Comparison of ENCODE assay signal across 26 cellular contexts in the genomic region with DNA sequence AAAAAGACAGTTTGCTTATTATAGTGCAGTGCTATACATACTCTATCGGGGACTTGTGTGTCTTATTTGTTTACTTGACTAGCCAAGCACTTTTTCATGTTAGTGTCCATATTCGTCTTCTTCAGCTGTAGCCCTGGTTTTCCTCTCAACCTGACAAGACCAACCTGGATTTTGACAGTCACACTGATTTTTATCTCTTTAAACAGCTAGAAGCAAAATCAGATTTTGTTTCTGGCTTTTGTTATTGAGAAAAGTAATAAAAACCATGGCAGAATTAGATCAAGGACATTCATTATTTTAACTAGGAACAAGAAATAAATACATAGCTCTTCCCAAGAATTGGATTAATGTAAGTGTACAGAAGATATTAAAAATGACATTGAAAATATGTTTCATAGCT.
"Had no signal": no experiment of that assay in that cellular context is flagged by ENCODE, and none has a peak within 500 bp of the region (broad histone marks: within the 10 kb centered on the region; RNA-seq: fewer than 3 reads in every experiment).

No MANE protein-coding gene starts in this region.

- H3K27me3 Mint-ChIP-seq: activated CD4-positive, alpha-beta T cell treated with anti-CD3 and anti-CD28 coated beads, Interleukin-2, amount 10 ng/mL, durations not matched to agents 7 days and 5 days; activated naive CD8-positive, alpha-beta T cell treated with anti-CD3 and anti-CD28 coated beads for 36 hours had no signal

- ATAC-seq: activated T-cell treated with anti-CD3 and anti-CD28 coated beads, Interleukin-2, amount 50 U/mL, for 4 hours; K562; T-helper 17 cell had no signal

- H3K4me3 Mint-ChIP-seq: activated B cell treated with CpG ODN at 0.5 μM for 24 hours; activated CD4-positive, alpha-beta memory T cell treated with anti-CD3 and anti-CD28 coated beads for 36 hours; activated CD4-positive, alpha-beta T cell treated with anti-CD3 and anti-CD28 coated beads, Interleukin-2, amount 10 ng/mL, durations not matched to agents 7 days and 5 days; activated naive CD4-positive, alpha-beta T cell treated with anti-CD3 and anti-CD28 coated beads, Interleukin-2, amount 10 ng/mL, durations not matched to agents 7 days and 5 days; activated naive CD8-positive, alpha-beta T cell treated with anti-CD3 and anti-CD28 coated beads for 36 hours; activated T-cell treated with anti-CD3 and anti-CD28 coated beads, Interleukin-2, amount 50 U/mL, for 4 hours; T-helper 17 cell had no signal

- H3K27ac ChIP-seq: brain microvascular endothelial cell, cardiac muscle cell, Peyer's patch, RWPE1, SJCRH30 had no signal

- H3K27me3 ChIP-seq: brain microvascular endothelial cell, cardiac muscle cell, Peyer's patch, SJCRH30 had no signal

- H3K36me3 Mint-ChIP-seq: activated CD4-positive, alpha-beta memory T cell treated with anti-CD3 and anti-CD28 coated beads for 36 hours; activated naive CD4-positive, alpha-beta T cell treated with anti-CD3 and anti-CD28 coated beads, Interleukin-2, amount 10 ng/mL, durations not matched to agents 7 days and 5 days; activated naive CD8-positive, alpha-beta T cell treated with anti-CD3 and anti-CD28 coated beads for 36 hours had no signal

- H3K4me1 Mint-ChIP-seq: activated B cell treated with CpG ODN at 0.5 μM for 24 hours; activated CD4-positive, alpha-beta T cell treated with anti-CD3 and anti-CD28 coated beads, Interleukin-2, amount 10 ng/mL, durations not matched to agents 7 days and 5 days; activated naive CD4-positive, alpha-beta T cell treated with anti-CD3 and anti-CD28 coated beads, Interleukin-2, amount 10 ng/mL, durations not matched to agents 7 days and 5 days; activated naive CD8-positive, alpha-beta T cell treated with anti-CD3 and anti-CD28 coated beads for 36 hours; T-helper 17 cell had no signal

- DNase-seq: activated B cell treated with CpG ODN at 0.5 μM for 24 hours; activated CD4-positive, alpha-beta memory T cell treated with anti-CD3 and anti-CD28 coated beads for 36 hours; activated CD4-positive, alpha-beta T cell treated with anti-CD3 and anti-CD28 coated beads, Interleukin-2, amount 10 ng/mL, durations not matched to agents 7 days and 5 days; activated CD8-positive, alpha-beta memory T cell treated with anti-CD3 and anti-CD28 coated beads for 24 hours; activated gamma-delta T cell treated with Interleukin-2 at 50 U/mL for 16 hours; activated naive CD4-positive, alpha-beta T cell treated with anti-CD3 and anti-CD28 coated beads, Interleukin-2, amount 10 ng/mL, durations not matched to agents 7 days and 5 days; activated naive CD8-positive, alpha-beta T cell treated with anti-CD3 and anti-CD28 coated beads for 36 hours; activated T-cell treated with anti-CD3 and anti-CD28 coated beads, Interleukin-2, amount 50 U/mL, for 4 hours; brain microvascular endothelial cell; Kasumi-1; NCI-H1105 treated with DMSO at 0.1 percent for 48 hours; NCI-H146; NCI-H187 treated with DMSO at 0.1 percent for 48 hours; NCI-H345; NCI-H510A; NCI-H526 treated with DMSO at 0.1 percent for 48 hours; NCI-H82; OCI-M1; Peyer's patch; Right ventricle myocardium superior; SJCRH30; T-helper 17 cell; T-helper 9 cell had no signal

- H3K27ac Mint-ChIP-seq: activated B cell treated with CpG ODN at 0.5 μM for 24 hours; activated CD4-positive, alpha-beta memory T cell treated with anti-CD3 and anti-CD28 coated beads for 36 hours; activated CD4-positive, alpha-beta T cell treated with anti-CD3 and anti-CD28 coated beads, Interleukin-2, amount 10 ng/mL, durations not matched to agents 7 days and 5 days; activated naive CD4-positive, alpha-beta T cell treated with anti-CD3 and anti-CD28 coated beads, Interleukin-2, amount 10 ng/mL, durations not matched to agents 7 days and 5 days; activated naive CD8-positive, alpha-beta T cell treated with anti-CD3 and anti-CD28 coated beads for 36 hours; T-helper 17 cell had no signal

- H3K36me3 ChIP-seq: brain microvascular endothelial cell, cardiac muscle cell, Peyer's patch had no signal

- H3K4me3 ChIP-seq: cardiac muscle cell, K562, Peyer's patch, SJCRH30 had no signal

- H3K9me3 Mint-ChIP-seq: activated B cell treated with CpG ODN at 0.5 μM for 24 hours; activated CD4-positive, alpha-beta memory T cell treated with anti-CD3 and anti-CD28 coated beads for 36 hours; activated CD4-positive, alpha-beta T cell treated with anti-CD3 and anti-CD28 coated beads, Interleukin-2, amount 10 ng/mL, durations not matched to agents 7 days and 5 days; activated naive CD4-positive, alpha-beta T cell treated with anti-CD3 and anti-CD28 coated beads, Interleukin-2, amount 10 ng/mL, durations not matched to agents 7 days and 5 days; activated naive CD8-positive, alpha-beta T cell treated with anti-CD3 and anti-CD28 coated beads for 36 hours; activated T-cell treated with anti-CD3 and anti-CD28 coated beads, Interleukin-2, amount 50 U/mL, for 4 hours had no signal

- H3K4me1 ChIP-seq: Peyer's patch had no signal
